Comparison of ENCODE assay signal across 14 cellular contexts in the genomic region with DNA sequence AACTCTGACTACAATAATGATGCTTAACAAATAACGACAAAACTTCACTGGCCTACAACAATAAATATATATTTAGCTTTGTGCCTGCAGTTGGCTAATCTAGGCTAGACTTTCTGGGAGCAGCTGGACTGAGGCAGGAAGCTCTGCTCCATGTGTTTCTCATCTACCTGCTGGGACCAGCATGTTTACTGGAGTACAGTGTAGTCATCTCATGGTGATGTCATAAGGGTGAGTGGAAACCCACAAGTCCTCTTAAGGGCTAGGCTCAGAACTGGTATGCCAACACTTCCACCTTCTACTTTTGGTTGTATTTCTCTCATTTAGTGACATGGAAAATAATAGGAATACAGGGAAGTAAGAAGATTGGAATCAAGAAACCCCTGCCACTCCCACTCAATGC.
"Had no signal": no experiment of that assay in that cellular context is flagged by ENCODE, and none has a peak within 500 bp of the region (broad histone marks: within the 10 kb centered on the region; RNA-seq: fewer than 3 reads in every experiment).

No MANE protein-coding gene starts in this region.

- H3K4me1 Mint-ChIP-seq: immature natural killer cell, T-cell had no signal

- H3K36me3 Mint-ChIP-seq: immature natural killer cell; naive thymus-derived CD8-positive, alpha-beta T cell; stimulated activated naive B cell treated with anti-CD40 and anti-IgM and Interleukin-4, amounts not matched to agents 10 μg/mL and 1 μg/mL and 100 μg/mL, for 72 hours; T-cell had no signal

- H3K9me3 ChIP-seq: neutrophil, transverse colon had no signal

- H3K4me3 Mint-ChIP-seq: activated CD8-positive, alpha-beta T cell treated with anti-CD3 and anti-CD28 coated beads, Interleukin-2, amount 10 ng/mL, durations not matched to agents 7 days and 5 days; immature natural killer cell; naive thymus-derived CD8-positive, alpha-beta T cell; stimulated activated naive B cell treated with anti-CD40 and anti-IgM and Interleukin-4, amounts not matched to agents 10 μg/mL and 1 μg/mL and 100 μg/mL, for 72 hours; T-cell had no signal

- H3K27me3 ChIP-seq: transverse colon had no signal

- FAIRE-seq: colon had no signal

- H3K27ac ChIP-seq: neutrophil, transverse colon had no signal

- H3K27ac Mint-ChIP-seq: activated CD8-positive, alpha-beta T cell treated with anti-CD3 and anti-CD28 coated beads, Interleukin-2, amount 10 ng/mL, durations not matched to agents 7 days and 5 days; immature natural killer cell; naive thymus-derived CD8-positive, alpha-beta T cell; stimulated activated naive B cell treated with anti-CD40 and anti-IgM and Interleukin-4, amounts not matched to agents 10 μg/mL and 1 μg/mL and 100 μg/mL, for 72 hours; T-cell had no signal

- H3K4me3 ChIP-seq: lung, transverse colon had no signal

- H3K36me3 ChIP-seq: neutrophil, transverse colon had no signal

- DNase-seq: activated CD4-positive, alpha-beta T cell treated with anti-CD3 and anti-CD28 coated beads for 48 hours; activated CD8-positive, alpha-beta memory T cell treated with anti-CD3 and anti-CD28 coated beads, Interleukin-2, amount 50 U/mL, for 48 hours; activated CD8-positive, alpha-beta T cell treated with anti-CD3 and anti-CD28 coated beads, Interleukin-2, amount 10 ng/mL, durations not matched to agents 7 days and 5 days; immature natural killer cell; left cardiac atrium; naive thymus-derived CD8-positive, alpha-beta T cell; posterior cingulate gyrus; right cardiac atrium; stimulated activated naive B cell treated with anti-CD40 and anti-IgM and Interleukin-4, amounts not matched to agents 10 μg/mL and 1 μg/mL and 100 μg/mL, for 72 hours; T-cell; transverse colon had no signal

- H3K9me3 Mint-ChIP-seq: immature natural killer cell; naive thymus-derived CD8-positive, alpha-beta T cell; T-cell had no signal

- H3K27me3 Mint-ChIP-seq: stimulated activated naive B cell treated with anti-CD40 and anti-IgM and Interleukin-4, amounts not matched to agents 10 μg/mL and 1 μg/mL and 100 μg/mL, for 72 hours had no signal

- ATAC-seq: activated CD8-positive, alpha-beta T cell treated with anti-CD3 and anti-CD28 coated beads, Interleukin-2, amount 10 ng/mL, durations not matched to agents 7 days and 5 days; left cardiac atrium; naive thymus-derived CD8-positive, alpha-beta T cell; right cardiac atrium; stimulated activated naive B cell treated with anti-CD40 and anti-IgM and Interleukin-4, amounts not matched to agents 10 μg/mL and 1 μg/mL and 100 μg/mL, for 72 hours; T-cell had no signal
